17 cellular contexts compared by ENCODE assay signal in genomic region chr4:186628058-186628711, GRCh38.
DNase-seq lines count a peak whose midpoint lies in the region; ATAC-seq and TF ChIP-seq lines count a peak whose summit lies in the region.
"Had no signal": no experiment of that assay in that cellular context is flagged by ENCODE, and none has a peak within 500 bp of the region (broad histone marks: within the 10 kb centered on the region; RNA-seq: fewer than 3 reads in every experiment).

No MANE protein-coding gene starts in this region.

- no peak for TF ChIP-seq POLR2A in Peyer's patch (IDR thresholded peaks at IDR 0.05)

- intact Hi-C loops in Panc1 (cut with micrococcal nuclease; ENCODE audit: unreplicated experiment) = no loop called here

- H3K4me1 Mint-ChIP-seq in HFFc6 (ENCODE audit: low read depth) = peaks cover 41% of the 10 kb centered on the region

- no peak for TF ChIP-seq CTCF in HFFc6 (IDR thresholded peaks at IDR 0.05)
- TF ChIP-seq CTCF in Panc1 (IDR thresholded peaks at IDR 0.05) = peak; percentile 16; the same call in 1 of the 2 replicates
- no peak for TF ChIP-seq CTCF in Peyer's patch (IDR thresholded peaks at IDR 0.05)

- H3K4me1 ChIP-seq in BLaER1 treated with 17β-estradiol and CSF1 and Interleukin-3, amounts not matched to agents 10 nM and 100 nM = peaks cover 13 to 29% (median 24%) of the 10 kb centered on the region in 10 experiments
- peaks cover 22% of the 10 kb centered on the region; the same call in 1 of the 2 replicates for H3K4me1 ChIP-seq in Panc1 (ENCODE audit: control insufficient read depth, insufficient read depth, low read length)
- H3K4me1 ChIP-seq in ectodermal cell (ENCODE audit: control insufficient read depth, insufficient read depth, low read length) = peaks cover 9% of the 10 kb centered on the region
- H3K4me1 ChIP-seq in Peyer's patch = no peaks in the 10 kb centered on the region

- TSS peak; percentile 28 for BruUV-seq in Panc1 (replicated peaks; lab: Mats Ljungman, UMichigan)

- peak overlapping the region; percentile 8; the same call in 1 of the 2 replicates for H3K4me3 Mint-ChIP-seq in HFFc6

- H3K27me3 Mint-ChIP-seq in HFFc6 (ENCODE audit: insufficient read depth) = peaks cover 15% of the 10 kb centered on the region

- H3K9ac ChIP-seq in BLaER1 treated with 17β-estradiol and CSF1 and Interleukin-3, amounts not matched to agents 10 nM and 100 nM = peak overlapping the region in 4 of 11 experiments; percentile 3 to 32 (median 22); a peak in 7 of 22 replicates

- no peaks in the 10 kb centered on the region for H3K27me3 ChIP-seq in BLaER1 treated with 17β-estradiol and CSF1 and Interleukin-3, amounts not matched to agents 10 nM and 100 nM
- H3K27me3 ChIP-seq in Panc1 (ENCODE audit: control insufficient read depth, insufficient read depth, low read length) (no peaks in the 10 kb centered on the region), ectodermal cell (ENCODE audit: control insufficient read depth, insufficient read depth, low read length, poor library complexity, severe bottlenecking) (no peaks in the 10 kb centered on the region), Peyer's patch (no peaks in the 10 kb centered on the region)
- H3K27me3 ChIP-seq: hepatocyte had no signal

- CTCF ChIA-PET in Panc1 (lab: Charles Lee) = no interaction called here

- peaks cover 3% of the 10 kb centered on the region; the same call in 1 of the 2 replicates for H3K9me3 Mint-ChIP-seq in HFFc6

- in situ Hi-C loops in Panc1 (cut with HindIII; ENCODE audit: low pct_unique_long_range_greater_than_20kb, low sequenced_read_pairs) = no loop called here

- peaks cover 73% of the 10 kb centered on the region for H3K36me3 Mint-ChIP-seq in HFFc6 (ENCODE audit: low read depth)

- DNase-seq in HFFc6 (no peak), Panc1 (ENCODE audit: low read depth, low spot score) (no peak), Peyer's patch (no peak), NCI-H1694 (lab: John Stamatoyannopoulos, UW) (no peak), NCI-H510A treated with DMSO at 0.1 percent for 48 hours (lab: John Stamatoyannopoulos, UW) (no peak)
- DNase-seq: activated naive CD4-positive, alpha-beta T cell; C1 segment of cervical spinal cord; central memory CD4-positive, alpha-beta T cell; GF-D8; NCI-H1105; NCI-H524; SHP77; substantia nigra had no signal

- ATAC-seq in Panc1 = peak; percentile 89
- ATAC-seq in HG03571 (IDR thresholded peaks at IDR 0.05; ENCODE audit: unreplicated experiment) = no peak

- H3K27ac Mint-ChIP-seq in HFFc6 = peak overlapping the region; percentile 58

- POLR2A ChIA-PET in Panc1 (lab: Charles Lee) = no interaction called here

- no peaks in the 10 kb centered on the region for H3K9me3 ChIP-seq in BLaER1 treated with 17β-estradiol and CSF1 and Interleukin-3, amounts not matched to agents 10 nM and 100 nM (replicated peaks in 1 of 11)
- H3K9me3 ChIP-seq in Panc1 (ENCODE audit: control insufficient read depth, insufficient read depth, low read depth, low read length) (no peaks in the 10 kb centered on the region), ectodermal cell (ENCODE audit: control insufficient read depth, low read length) (no peaks in the 10 kb centered on the region), Peyer's patch (no peaks in the 10 kb centered on the region)

- H3K4me3 ChIP-seq in BLaER1 treated with 17β-estradiol and CSF1 and Interleukin-3, amounts not matched to agents 10 nM and 100 nM = peak overlapping the region in 5 of 10 experiments; percentile 6 to 40 (median 24); a peak in 5 of 20 replicates
- H3K4me3 ChIP-seq in Panc1 (ENCODE audit: low read depth in 2 of 2, low read length in 2 of 2) (no peak overlapping the region), ectodermal cell (ENCODE audit: insufficient read depth, low read depth, low read length) (no peak overlapping the region), Peyer's patch (no peak overlapping the region)
- H3K4me3 ChIP-seq: hepatocyte had no signal

- H3K4me2 ChIP-seq in BLaER1 treated with 17β-estradiol and CSF1 and Interleukin-3, amounts not matched to agents 10 nM and 100 nM = peak overlapping the region; percentile 52 to 87 (median 74)
- H3K4me2 ChIP-seq: hepatocyte had no signal

- peak overlapping the region in 9 of 11 experiments; percentile 27 to 70 (median 52); a peak in 15 of 22 replicates for H3K27ac ChIP-seq in BLaER1 treated with 17β-estradiol and CSF1 and Interleukin-3, amounts not matched to agents 10 nM and 100 nM
- H3K27ac ChIP-seq in Panc1 (ENCODE audit: low read length) (peak overlapping the region; percentile 64), ectodermal cell (ENCODE audit: insufficient read depth, low read depth, low read length, poor library complexity, severe bottlenecking) (peak overlapping the region; percentile 50), Peyer's patch (no peak overlapping the region)
- H3K27ac ChIP-seq: hepatocyte had no signal

- H3K36me3 ChIP-seq in BLaER1 treated with 17β-estradiol and CSF1 and Interleukin-3, amounts not matched to agents 10 nM and 100 nM = peaks cover 29 to 92% (median 72%) of the 10 kb centered on the region in 11 experiments
- H3K36me3 ChIP-seq in Panc1 (ENCODE audit: control insufficient read depth, insufficient read depth, low read length) (peaks cover 45% of the 10 kb centered on the region), ectodermal cell (ENCODE audit: control insufficient read depth, insufficient read depth, low read length) (peaks cover 34% of the 10 kb centered on the region), Peyer's patch (peaks cover 0 to 77% (median 0%) of the 10 kb centered on the region in 3 donors)

- 95 to 96% methylated on average over 21 of the region's 21 CpGs for WGBS in ectodermal cell, 2 experiments

- H4K20me1 ChIP-seq in BLaER1 treated with 17β-estradiol and CSF1 and Interleukin-3, amounts not matched to agents 10 nM and 100 nM = peaks cover 0 to 43% (median 0%) of the 10 kb centered on the region in 11 experiments; a peak in 9 of 22 replicates

Comparison
In these comparisons a context has a peak if more than half of its experiments do, and no peak if none do; other contexts are left out.
1. H3K27ac ChIP-seq: peak in BLaER1 treated with 17β-estradiol and CSF1 and Interleukin-3, amounts not matched to agents 10 nM and 100 nM (9 of 11), Panc1 (single experiment) and ectodermal cell (single experiment); none in Peyer's patch (0 of 4).